In the genomic region with DNA sequence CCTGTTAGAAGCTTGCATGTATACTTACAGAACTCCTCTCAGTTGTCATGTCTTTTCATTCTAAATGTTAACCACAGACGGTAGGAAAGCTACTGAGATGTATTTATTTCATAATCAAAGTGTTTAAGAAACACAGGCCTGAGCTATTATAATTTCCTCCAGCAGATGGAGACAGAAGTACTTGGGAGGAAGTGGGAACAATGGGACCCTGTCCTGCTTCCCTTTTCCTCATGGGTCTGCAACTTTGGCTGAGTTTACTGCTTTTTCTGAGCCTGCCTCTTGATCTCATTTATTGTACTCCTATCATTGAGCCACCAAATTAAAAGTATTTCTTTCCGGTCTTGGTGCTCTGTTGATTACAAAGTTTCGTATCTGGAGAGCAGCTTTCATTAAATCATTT, we compare ENCODE assay signal across 10 cellular contexts.
DNase-seq lines count a peak whose midpoint lies in the region; ATAC-seq and TF ChIP-seq lines count a peak whose summit lies in the region.
"Had no signal": no experiment of that assay in that cellular context is flagged by ENCODE, and none has a peak within 500 bp of the region (broad histone marks: within the 10 kb centered on the region; RNA-seq: fewer than 3 reads in every experiment).

No MANE protein-coding gene starts in this region.

- no peaks in the 10 kb centered on the region for H3K36me3 ChIP-seq in adipocyte (ENCODE audit: control insufficient read depth, insufficient read depth, low read length, severe bottlenecking)
- H3K36me3 ChIP-seq: adrenal gland had no signal

- H3K9me3 ChIP-seq in adipocyte (ENCODE audit: control insufficient read depth, low read length), result no peaks in the 10 kb centered on the region
- H3K9me3 ChIP-seq in CD4-positive, alpha-beta T cell (ENCODE audit: control insufficient read depth, low read length), result no peaks in the 10 kb centered on the region
- H3K9me3 ChIP-seq: adrenal gland had no signal

- peak; percentile 30; the same call in 1 of the 2 replicates for TF ChIP-seq CTCF in GM12875 (IDR thresholded peaks at IDR 0.05; ENCODE audit: borderline replicate concordance, insufficient read depth, low read depth, low read length)
- TF ChIP-seq CTCF in nephron progenitor cell (IDR thresholded peaks at IDR 0.05), result peak; percentile 41
- no peak for TF ChIP-seq CTCF in CD4-positive, alpha-beta T cell (IDR thresholded peaks at IDR 0.05)

- peaks cover 3% of the 10 kb centered on the region for H3K27me3 Mint-ChIP-seq in nephron progenitor cell (ENCODE audit: low read depth, poor library complexity)
- no peaks in the 10 kb centered on the region for H3K27me3 Mint-ChIP-seq in CD4-positive, alpha-beta T cell

- H3K4me1 Mint-ChIP-seq in nephron progenitor cell, result no peaks in the 10 kb centered on the region
- H3K4me1 Mint-ChIP-seq in CD4-positive, alpha-beta T cell (ENCODE audit: low read depth), result no peaks in the 10 kb centered on the region

- H3K9me3 Mint-ChIP-seq in nephron progenitor cell, result peaks cover 33% of the 10 kb centered on the region
- peaks cover 7% of the 10 kb centered on the region for H3K9me3 Mint-ChIP-seq in CD4-positive, alpha-beta T cell

- no peak overlapping the region for H3K27ac ChIP-seq in CD4-positive, alpha-beta T cell (ENCODE audit: low read depth, low read length)
- H3K27ac ChIP-seq: adrenal gland had no signal

- POLR2A ChIA-PET in CD4-positive, alpha-beta T cell (lab: Charles Lee), result no interaction called here

- no peak overlapping the region for H3K4me3 ChIP-seq in GM12875 (ENCODE audit: low read depth, low read length)
- H3K4me3 ChIP-seq in adipocyte (ENCODE audit: low read length), result no peak overlapping the region
- H3K4me3 ChIP-seq: adrenal gland had no signal

- H3K27me3 ChIP-seq in adipocyte (replicated peaks; ENCODE audit: control insufficient read depth, insufficient read depth, low read length), result no peaks in the 10 kb centered on the region
- H3K27me3 ChIP-seq in CD4-positive, alpha-beta T cell (ENCODE audit: control insufficient read depth, insufficient read depth, low read length), result no peaks in the 10 kb centered on the region
- H3K27me3 ChIP-seq: adrenal gland had no signal

- intact Hi-C loops in CD4-positive, alpha-beta T cell (cut with DNase I, micrococcal nuclease), result no loop called here

- no peak for ATAC-seq in CD4-positive, alpha-beta T cell (ENCODE audit: poor library complexity)
- ATAC-seq in GM19395 (IDR thresholded peaks at IDR 0.05; ENCODE audit: unreplicated experiment), result no peak
- ATAC-seq in GM21619 (IDR thresholded peaks at IDR 0.05; ENCODE audit: unreplicated experiment), result no peak

- H3K4me1 ChIP-seq in adipocyte (ENCODE audit: control insufficient read depth, insufficient read depth, low read length), result no peaks in the 10 kb centered on the region
- H3K4me1 ChIP-seq: adrenal gland had no signal

- H3K9ac ChIP-seq in adipocyte (ENCODE audit: low read length), result no peak overlapping the region

- DNase-seq in NCI-H1048 (lab: John Stamatoyannopoulos, UW), result peak; percentile 9
- DNase-seq in adipocyte (ENCODE audit: low read depth), result peak; percentile 1
- DNase-seq in nephron progenitor cell, result peak; percentile 1
- DNase-seq in CD4-positive, alpha-beta T cell, result no peak
- DNase-seq in medulla oblongata (ENCODE audit: extremely low spot score), result no peak
- DNase-seq: adrenal gland, T-helper 2 cell had no signal

- no peak overlapping the region for H3K27ac Mint-ChIP-seq in nephron progenitor cell
- no peak overlapping the region for H3K27ac Mint-ChIP-seq in CD4-positive, alpha-beta T cell

- CTCF ChIA-PET in CD4-positive, alpha-beta T cell (lab: Charles Lee), result no interaction called here

- no peak overlapping the region for H3K4me3 Mint-ChIP-seq in nephron progenitor cell
- no peak overlapping the region for H3K4me3 Mint-ChIP-seq in CD4-positive, alpha-beta T cell

- no peaks in the 10 kb centered on the region for H3K36me3 Mint-ChIP-seq in nephron progenitor cell (ENCODE audit: low read depth)
- no peaks in the 10 kb centered on the region for H3K36me3 Mint-ChIP-seq in CD4-positive, alpha-beta T cell (ENCODE audit: low read depth)

Comparison
In these comparisons a context has a peak if more than half of its experiments do, and no peak if none do; other contexts are left out.
1. DNase-seq: peak in NCI-H1048 (single experiment), adipocyte (single experiment) and nephron progenitor cell (single experiment); none in CD4-positive, alpha-beta T cell (0 of 10) and medulla oblongata (single experiment).